ENCODE assay signal across 31 cellular contexts in the genomic region with DNA sequence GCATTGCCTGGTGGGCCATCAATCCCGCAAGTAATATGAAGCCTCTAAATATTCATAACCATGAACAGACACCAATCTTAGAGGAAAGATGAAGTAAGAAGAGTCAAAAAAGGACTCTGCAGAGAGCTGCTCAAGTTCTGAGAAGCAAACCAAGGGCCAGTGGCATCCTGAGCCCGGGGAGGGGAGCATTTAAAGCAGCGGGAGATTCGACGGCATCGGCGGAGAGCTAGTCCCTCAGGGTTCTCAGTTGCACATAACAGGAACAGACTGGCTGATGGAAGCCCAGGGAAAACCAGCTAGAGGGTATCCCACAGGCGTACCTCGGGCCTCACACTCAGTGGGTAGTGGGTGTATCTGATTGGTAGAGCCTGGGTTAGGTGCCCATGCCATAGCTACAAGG. TPM values are rescaled to one million over a fixed set of nuclear protein-coding genes. Genes with fewer than 3 reads are reported as not detected.
"Had no signal": no experiment of that assay in that cellular context is flagged by ENCODE, and none has a peak within 500 bp of the region (broad histone marks: within the 10 kb centered on the region; RNA-seq: fewer than 3 reads in every experiment).

No MANE protein-coding gene starts in this region.

- H3K36me3 Mint-ChIP-seq: immature natural killer cell; naive thymus-derived CD8-positive, alpha-beta T cell; stimulated activated effector memory CD8-positive, alpha-beta T cell treated with anti-CD3 and anti-CD28 coated beads, Interleukin-12 subunit alpha, Interleukin-12 subunit beta, amount 100 ng/mL, for 72 hours had no signal

- H3K4me1 ChIP-seq: heart left ventricle, lower lobe of right lung, parathyroid adenoma, right atrium auricular region, upper lobe of right lung had no signal

- H3K4me3 Mint-ChIP-seq: immature natural killer cell; naive thymus-derived CD8-positive, alpha-beta T cell; nephron; neural crest cell; stimulated activated effector memory CD8-positive, alpha-beta T cell treated with anti-CD3 and anti-CD28 coated beads, Interleukin-12 subunit alpha, Interleukin-12 subunit beta, amount 100 ng/mL, for 72 hours; stimulated activated naive CD8-positive, alpha-beta T cell treated with anti-CD3 and anti-CD28 coated beads, Interleukin-15, Interleukin-2, amounts not matched to agents 100 ng/mL and 50 ng/mL, for 24 hours had no signal

- DNase-seq: hypothalamus; immature natural killer cell; kidney glomerular epithelial cell; left cardiac atrium; lower lobe of right lung; mammary epithelial cell; mesenchymal stem cell; naive thymus-derived CD8-positive, alpha-beta T cell; right lobe of liver; stimulated activated CD4-positive, alpha-beta T cell treated with anti-CD3 and anti-CD28 coated beads, Interleukin-4, amount 100 ng/mL, for 24 hours; stimulated activated naive CD4-positive, alpha-beta T cell; trophoblast cell; upper lobe of right lung had no signal

- H3K9me3 Mint-ChIP-seq: immature natural killer cell; naive thymus-derived CD8-positive, alpha-beta T cell; stimulated activated effector memory CD8-positive, alpha-beta T cell treated with anti-CD3 and anti-CD28 coated beads, Interleukin-12 subunit alpha, Interleukin-12 subunit beta, amount 100 ng/mL, for 72 hours; stimulated activated naive CD8-positive, alpha-beta T cell treated with anti-CD3 and anti-CD28 coated beads, Interleukin-15, Interleukin-2, amounts not matched to agents 100 ng/mL and 50 ng/mL, for 24 hours had no signal

- H3K36me3 ChIP-seq: heart left ventricle, lower lobe of right lung, right atrium auricular region, right lobe of liver, suprapubic skin, thoracic aorta, tibial artery, upper lobe of right lung had no signal

- H3K4me1 Mint-ChIP-seq: nephron had no signal

- H3K27me3 Mint-ChIP-seq: naive thymus-derived CD8-positive, alpha-beta T cell; stimulated activated naive CD8-positive, alpha-beta T cell treated with anti-CD3 and anti-CD28 coated beads, Interleukin-15, Interleukin-2, amounts not matched to agents 100 ng/mL and 50 ng/mL, for 24 hours had no signal

- H3K27ac ChIP-seq: heart left ventricle, lower lobe of right lung, parathyroid adenoma, right atrium auricular region, right lobe of liver, suprapubic skin, thoracic aorta, tibial artery, upper lobe of right lung had no signal

- H3K27me3 ChIP-seq: right atrium auricular region, right lobe of liver, suprapubic skin, tibial artery, upper lobe of right lung had no signal

- H3K27ac Mint-ChIP-seq: immature natural killer cell; nephron; progenitor cell of endocrine pancreas; stimulated activated effector memory CD8-positive, alpha-beta T cell treated with anti-CD3 and anti-CD28 coated beads, Interleukin-12 subunit alpha, Interleukin-12 subunit beta, amount 100 ng/mL, for 72 hours; stimulated activated naive CD8-positive, alpha-beta T cell treated with anti-CD3 and anti-CD28 coated beads, Interleukin-15, Interleukin-2, amounts not matched to agents 100 ng/mL and 50 ng/mL, for 24 hours had no signal

- H3K9me3 ChIP-seq: heart left ventricle, lower lobe of right lung, right atrium auricular region, right lobe of liver, suprapubic skin, thoracic aorta, tibial artery, upper lobe of right lung had no signal

- ATAC-seq: heart left ventricle; left cardiac atrium; left lobe of liver; lower lobe of right lung; naive thymus-derived CD8-positive, alpha-beta T cell; right lobe of liver; stimulated activated effector memory CD8-positive, alpha-beta T cell treated with anti-CD3 and anti-CD28 coated beads, Interleukin-12 subunit alpha, Interleukin-12 subunit beta, amount 100 ng/mL, for 72 hours; upper lobe of right lung had no signal

- H2AFZ ChIP-seq: parathyroid adenoma had no signal

- H3K4me3 ChIP-seq: heart left ventricle, lower lobe of right lung, right atrium auricular region, right lobe of liver, suprapubic skin, thoracic aorta, tibial artery, upper lobe of right lung had no signal

- H3K79me2 ChIP-seq: parathyroid adenoma had no signal

RNA-seq across cellular contexts. Expression of gene PNMA6E, which starts 4.9 kb away (rescaled TPM):
- total RNA-seq: heart left ventricle; left cardiac atrium; left lobe of liver; liver; lower lobe of right lung; mucosa of gallbladder; naive thymus-derived CD8-positive, alpha-beta T cell; neural crest cell; osteocyte; progenitor cell of endocrine pancreas; pulmonary artery endothelial cell; right atrium auricular region; right lobe of liver; skeletal muscle tissue; subcutaneous adipose tissue; thoracic aorta had no signal
